ENCODE assay signal across 1 cellular context in the genomic region with DNA sequence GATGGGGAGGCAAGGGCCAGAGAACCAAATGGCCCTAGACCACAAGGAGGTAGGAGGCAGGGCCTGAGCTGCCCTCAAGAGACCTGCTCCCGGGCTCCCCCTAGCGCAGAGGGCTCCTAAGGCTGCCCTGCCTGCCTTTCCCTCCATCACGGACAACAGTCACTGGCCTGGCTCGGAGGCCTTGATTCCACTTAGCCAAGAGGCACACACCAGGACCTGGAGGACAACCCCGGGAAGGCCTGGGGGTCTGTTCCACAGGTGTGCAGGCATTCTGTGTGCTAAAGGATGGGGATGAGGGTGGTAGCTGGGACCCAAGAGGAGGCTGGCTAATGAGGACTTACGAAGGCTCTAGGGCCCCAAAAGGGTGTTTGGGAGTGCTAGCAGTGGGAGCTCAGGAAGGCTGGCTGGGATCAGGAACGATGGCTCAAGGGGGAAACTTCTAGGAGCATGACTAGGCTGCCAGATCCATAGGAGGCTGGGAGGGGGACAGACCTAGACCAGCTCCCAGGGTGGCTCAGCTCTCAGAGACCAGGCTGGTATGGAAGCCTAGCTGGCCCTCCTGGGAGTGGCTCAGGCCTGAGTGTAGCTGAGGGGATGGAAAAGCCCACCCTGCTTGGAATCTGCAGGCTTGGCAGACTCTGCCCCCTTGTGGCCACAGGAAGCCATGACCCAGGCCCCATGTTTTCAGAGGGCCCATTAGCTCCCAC.
TF ChIP-seq lines count a peak whose summit lies in the region.

No MANE protein-coding gene starts in this region.

TF ChIP-seq in SK-N-SH, 30 proteins besides CTCF, POLR2A, EP300 and RAD21 (continued from another document):
- TF ChIP-seq CHD2 (IDR thresholded peaks at IDR 0.05; ENCODE audit: low read length, partially characterized antibody) = peak; percentile 44
